ENCODE assay signal across 25 cellular contexts in genomic region chr2:29397743-29398142, GRCh38.
"Had no signal": no experiment of that assay in that cellular context is flagged by ENCODE, and none has a peak within 500 bp of the region (broad histone marks: within the 10 kb centered on the region; RNA-seq: fewer than 3 reads in every experiment).

No MANE protein-coding gene starts in this region.

- H3K27ac ChIP-seq: cardiac muscle cell, left ventricle myocardium inferior, ovary, right lobe of liver, thoracic aorta, upper lobe of right lung had no signal

- H3K9me3 Mint-ChIP-seq: activated naive CD8-positive, alpha-beta T cell treated with anti-CD3 and anti-CD28 coated beads for 36 hours; activated T-cell treated with anti-CD3 and anti-CD28 coated beads, Interleukin-2, amount 50 U/mL, for 4 hours; activated T-helper 2 cell treated with anti-CD3 and anti-CD28 coated beads, Interferon-gamma antibody, Interleukin-2, Interleukin-4, amounts not matched to agents 10 μg/mL and 5 μg/mL and 100 μg/mL, durations not matched to agents 14 hours and 24 hours and 36 hours; immature natural killer cell; mesothelial cell of epicardium; naive thymus-derived CD8-positive, alpha-beta T cell had no signal

- H3K27ac Mint-ChIP-seq: activated naive CD8-positive, alpha-beta T cell treated with anti-CD3 and anti-CD28 coated beads for 36 hours; activated T-helper 2 cell treated with anti-CD3 and anti-CD28 coated beads, Interferon-gamma antibody, Interleukin-2, Interleukin-4, amounts not matched to agents 10 μg/mL and 5 μg/mL and 100 μg/mL, durations not matched to agents 14 hours and 24 hours and 36 hours; immature natural killer cell; mesothelial cell of epicardium; T-helper 17 cell had no signal

- H3K36me3 ChIP-seq: cardiac muscle cell, left ventricle myocardium inferior, ovary, right lobe of liver, thoracic aorta, upper lobe of right lung had no signal

- H3K4me3 ChIP-seq: cardiac muscle cell, left ventricle myocardium inferior, ovary, right lobe of liver, smooth muscle cell, thoracic aorta, upper lobe of right lung had no signal

- DNase-seq: activated CD4-positive, alpha-beta T cell treated with anti-CD3 and anti-CD28 coated beads for 4 hours; activated CD4-positive, alpha-beta T cell treated with anti-CD3 and anti-CD28 coated beads, Interleukin-2, amount 50 U/mL, for 48 hours; activated CD4-positive, CD25-positive, alpha-beta regulatory T cell; activated CD8-positive, alpha-beta memory T cell treated with anti-CD3 and anti-CD28 coated beads, Interleukin-2, amount 50 U/mL, for 48 hours; activated naive CD4-positive, alpha-beta T cell treated with Interleukin-2 at 50 U/mL for 16 hours; activated naive CD8-positive, alpha-beta T cell treated with anti-CD3 and anti-CD28 coated beads for 36 hours; activated T-cell treated with anti-CD3 and anti-CD28 coated beads, Interleukin-2, amount 50 U/mL, for 4 hours; dermis blood vessel endothelial cell; effector memory CD4-positive, alpha-beta T cell; foreskin melanocyte; immature natural killer cell; left ventricle myocardium inferior; naive thymus-derived CD8-positive, alpha-beta T cell; ovary; right lobe of liver; stimulated activated CD4-positive, alpha-beta T cell treated with anti-CD3 and anti-CD28 coated beads, Interleukin-15, amount 100 ng/mL, for 24 hours; stimulated activated naive CD4-positive, alpha-beta T cell; T-helper 17 cell; upper lobe of right lung had no signal

- H3K36me3 Mint-ChIP-seq: activated naive CD8-positive, alpha-beta T cell treated with anti-CD3 and anti-CD28 coated beads for 36 hours; immature natural killer cell; mesothelial cell of epicardium; naive thymus-derived CD8-positive, alpha-beta T cell had no signal

- H3K4me2 ChIP-seq: smooth muscle cell had no signal

- H3K27me3 ChIP-seq: cardiac muscle cell, ovary, right lobe of liver, upper lobe of right lung had no signal

- H3K9me3 ChIP-seq: left ventricle myocardium inferior, ovary, right lobe of liver, thoracic aorta, upper lobe of right lung had no signal

- FAIRE-seq: endothelial cell of umbilical vein had no signal

- H3K4me1 ChIP-seq: left ventricle myocardium inferior, right lobe of liver, upper lobe of right lung had no signal

- H3K4me3 Mint-ChIP-seq: activated naive CD8-positive, alpha-beta T cell treated with anti-CD3 and anti-CD28 coated beads for 36 hours; activated T-cell treated with anti-CD3 and anti-CD28 coated beads, Interleukin-2, amount 50 U/mL, for 4 hours; immature natural killer cell; mesothelial cell of epicardium; naive thymus-derived CD8-positive, alpha-beta T cell; T-helper 17 cell had no signal

- H3K4me1 Mint-ChIP-seq: activated naive CD8-positive, alpha-beta T cell treated with anti-CD3 and anti-CD28 coated beads for 36 hours; immature natural killer cell; mesothelial cell of epicardium; naive thymus-derived CD8-positive, alpha-beta T cell; T-helper 17 cell had no signal
